In genomic region chr15:89377842-89378698, GRCh38 we compare ENCODE assay signal across 9 cellular contexts. TPM values are rescaled to one million over a fixed set of nuclear protein-coding genes. Genes with fewer than 3 reads are reported as not detected.
DNase-seq lines count a peak whose midpoint lies in the region; ATAC-seq and TF ChIP-seq lines count a peak whose summit lies in the region.
"Had no signal": no experiment of that assay in that cellular context is flagged by ENCODE, and none has a peak within 500 bp of the region (broad histone marks: within the 10 kb centered on the region; RNA-seq: fewer than 3 reads in every experiment).

No MANE protein-coding gene starts in this region.

- POLR2A ChIA-PET in Caco-2 (lab: Charles Lee) = no interaction called here

- TF ChIP-seq CTCF in Caco-2 (IDR thresholded peaks at IDR 0.05; ENCODE audit: insufficient read depth in 1 of 2, low read depth in 1 of 2, low read length in 1 of 2, severe bottlenecking in 1 of 2, unreplicated experiment in 1 of 2) (no peak), progenitor cell of endocrine pancreas (IDR thresholded peaks at IDR 0.05; ENCODE audit: unreplicated experiment) (no peak)

- H3K4me1 ChIP-seq in Caco-2 = no peaks in the 10 kb centered on the region

- H3K9me3 Mint-ChIP-seq in Caco-2 (ENCODE audit: unreplicated experiment) = no peaks in the 10 kb centered on the region
- H3K9me3 Mint-ChIP-seq in progenitor cell of endocrine pancreas (ENCODE audit: low read depth) = no peaks in the 10 kb centered on the region

- ATAC-seq in left cardiac atrium (peak; percentile 42 to 73), GM21737 (IDR thresholded peaks at IDR 0.05; ENCODE audit: unreplicated experiment) (no peak)

- BruUV-seq in Caco-2 (replicated peaks; lab: Mats Ljungman, UMichigan) = no TSS peak

- peaks cover 15% of the 10 kb centered on the region for H3K27me3 Mint-ChIP-seq in Caco-2 (ENCODE audit: insufficient read depth, unreplicated experiment)
- H3K27me3 Mint-ChIP-seq in progenitor cell of endocrine pancreas = peaks cover 94% of the 10 kb centered on the region

- no peaks in the 10 kb centered on the region for H3K36me3 Mint-ChIP-seq in Caco-2 (ENCODE audit: insufficient read depth, unreplicated experiment)
- H3K36me3 Mint-ChIP-seq in progenitor cell of endocrine pancreas (ENCODE audit: insufficient read depth) = no peaks in the 10 kb centered on the region

- CTCF ChIA-PET in Caco-2 (lab: Charles Lee) = interaction anchor here (0.7 kb wide), 1 partner anchor 19 kb away, joined by 3 read pairs; no protein-coding TSS in a partner anchor

- no peaks in the 10 kb centered on the region for H3K36me3 ChIP-seq in Caco-2 (ENCODE audit: control insufficient read depth, insufficient read depth, low read length)

- H3K4me3 Mint-ChIP-seq in Caco-2 (ENCODE audit: unreplicated experiment) (peak overlapping the region; percentile 42), progenitor cell of endocrine pancreas (ENCODE audit: low read depth) (peak overlapping the region; percentile 21)

- no peaks in the 10 kb centered on the region; the same call in 1 of the 2 replicates for H3K27me3 ChIP-seq in Caco-2 (replicated peaks; ENCODE audit: control insufficient read depth, insufficient read depth, low read length)

- intact Hi-C loops in Caco-2 (cut with micrococcal nuclease; ENCODE audit: unreplicated experiment) = no loop called here
- intact Hi-C loops in left cardiac atrium (cut with DNase I) = no loop called here

- H3K9me3 ChIP-seq in Caco-2 = no peaks in the 10 kb centered on the region

- DNase-seq in Caco-2 (no peak), left cardiac atrium (no peak), progenitor cell of endocrine pancreas (ENCODE audit: low spot score, unreplicated experiment) (no peak), SW 1271 (lab: John Stamatoyannopoulos, UW) (no peak), mesenteric fat pad (ENCODE audit: low spot score) (no peak), NCI-H446 (lab: John Stamatoyannopoulos, UW) (no peak)
- DNase-seq in activated T-cell treated with anti-CD3 and anti-CD28 coated beads, Interleukin-2, amount 50 U/mL, for 48 hours = peak; percentile 38
- DNase-seq: DMS79 had no signal

- H3K27ac Mint-ChIP-seq in Caco-2 (ENCODE audit: unreplicated experiment) (peak overlapping the region; percentile 32), progenitor cell of endocrine pancreas (no peak overlapping the region)

- H3K4me3 ChIP-seq in Caco-2 (ENCODE audit: low read depth, low read length) = no peak overlapping the region

- H3K4me1 Mint-ChIP-seq in Caco-2 (ENCODE audit: low read depth, unreplicated experiment) = no peaks in the 10 kb centered on the region
- H3K4me1 Mint-ChIP-seq in progenitor cell of endocrine pancreas (ENCODE audit: low read depth) = no peaks in the 10 kb centered on the region

RNA-seq across cellular contexts. Expression of gene POLG, which starts 43.4 kb away (rescaled TPM):
- total RNA-seq in Caco-2 (2022) (63.1 and 64.1 TPM in 2 replicates), left cardiac atrium (10 to 100 TPM; 35.3 to 39.3 TPM), progenitor cell of endocrine pancreas (69.3 and 156 TPM in 2 replicates), mesenteric fat pad (67.1 TPM)

Comparison
In these comparisons a context has a peak if more than half of its experiments do, and no peak if none do; other contexts are left out.
1. DNase-seq: peak in activated T-cell treated with anti-CD3 and anti-CD28 coated beads, Interleukin-2, amount 50 U/mL, for 48 hours (2 of 2); none in Caco-2 (0 of 2), left cardiac atrium (single experiment), progenitor cell of endocrine pancreas (single experiment), SW 1271 (0 of 2), mesenteric fat pad (single experiment) and NCI-H446 (0 of 2).